Comparison of ENCODE assay signal across 32 cellular contexts in genomic region chr5:56367752-56368151, GRCh38.
"Had no signal": no experiment of that assay in that cellular context is flagged by ENCODE, and none has a peak within 500 bp of the region (broad histone marks: within the 10 kb centered on the region; RNA-seq: fewer than 3 reads in every experiment).

No MANE protein-coding gene starts in this region.

- H3K36me3 ChIP-seq: adrenal gland, esophagus muscularis mucosa, gastroesophageal sphincter, heart right ventricle had no signal

- ATAC-seq: activated CD4-positive, alpha-beta T cell treated with anti-CD3 and anti-CD28 coated beads for 36 hours; activated CD8-positive, alpha-beta memory T cell treated with anti-CD3 and anti-CD28 coated beads, Interleukin-2, amount 10 ng/mL, durations not matched to agents 7 days and 5 days; activated CD8-positive, alpha-beta T cell treated with anti-CD3 and anti-CD28 coated beads, Interleukin-2, amount 10 ng/mL, durations not matched to agents 7 days and 5 days; activated naive CD8-positive, alpha-beta T cell treated with anti-CD3 and anti-CD28 coated beads, Interleukin-2, amount 50 U/mL, for 24 hours; body of pancreas; effector memory CD8-positive, alpha-beta T cell; foreskin keratinocyte; gastroesophageal sphincter; heart right ventricle had no signal

- H3K27me3 Mint-ChIP-seq: activated CD4-positive, alpha-beta memory T cell treated with anti-CD3 and anti-CD28 coated beads for 36 hours; activated CD4-positive, alpha-beta T cell treated with anti-CD3 and anti-CD28 coated beads for 36 hours; activated CD4-positive, alpha-beta T cell treated with anti-CD3 and anti-CD28 coated beads, Interleukin-2, amount 10 ng/mL, durations not matched to agents 24 days and 14 days; activated naive CD4-positive, alpha-beta T cell treated with anti-CD3 and anti-CD28 coated beads, Interleukin-2, amount 50 U/mL, for 24 hours; activated naive CD8-positive, alpha-beta T cell treated with anti-CD3 and anti-CD28 coated beads for 36 hours; activated naive CD8-positive, alpha-beta T cell treated with anti-CD3 and anti-CD28 coated beads, Interleukin-2, amount 50 U/mL, for 24 hours had no signal

- H3K4me1 ChIP-seq: adrenal gland, body of pancreas, esophagus muscularis mucosa, foreskin keratinocyte, gastroesophageal sphincter, heart right ventricle had no signal

- H3K27ac ChIP-seq: adrenal gland, body of pancreas, esophagus muscularis mucosa, foreskin keratinocyte, gastroesophageal sphincter, heart right ventricle had no signal

- H3K9me3 Mint-ChIP-seq: activated CD4-positive, alpha-beta memory T cell treated with anti-CD3 and anti-CD28 coated beads for 36 hours; activated naive CD4-positive, alpha-beta T cell treated with anti-CD3 and anti-CD28 coated beads, Interleukin-2, amount 50 U/mL, for 24 hours had no signal

- H3K9me3 ChIP-seq: adrenal gland, body of pancreas, esophagus muscularis mucosa, gastroesophageal sphincter, heart right ventricle had no signal

- H3K4me3 Mint-ChIP-seq: activated CD4-positive, alpha-beta memory T cell treated with anti-CD3 and anti-CD28 coated beads for 36 hours; activated CD4-positive, alpha-beta T cell treated with anti-CD3 and anti-CD28 coated beads for 36 hours; activated CD4-positive, alpha-beta T cell treated with anti-CD3 and anti-CD28 coated beads, Interleukin-2, amount 10 ng/mL, durations not matched to agents 24 days and 14 days; activated CD8-positive, alpha-beta memory T cell treated with anti-CD3 and anti-CD28 coated beads, Interleukin-2, amount 10 ng/mL, durations not matched to agents 7 days and 5 days; activated CD8-positive, alpha-beta T cell treated with anti-CD3 and anti-CD28 coated beads, Interleukin-2, amount 10 ng/mL, durations not matched to agents 7 days and 5 days; activated naive CD4-positive, alpha-beta T cell treated with anti-CD3 and anti-CD28 coated beads for 36 hours; activated naive CD4-positive, alpha-beta T cell treated with anti-CD3 and anti-CD28 coated beads, Interleukin-2, amount 50 U/mL, for 24 hours; activated naive CD8-positive, alpha-beta T cell treated with anti-CD3 and anti-CD28 coated beads for 36 hours; activated naive CD8-positive, alpha-beta T cell treated with anti-CD3 and anti-CD28 coated beads, Interleukin-2, amount 50 U/mL, for 24 hours; activated T-helper 1 cell treated with anti-CD3 and anti-CD28 coated beads, Interleukin-12 subunit alpha, Interleukin-12 subunit beta, Interleukin-2, Interleukin-4 antibody, amounts not matched to agents 30 ng/mL and 10 ng/mL and 1 ng/mL, durations not matched to agents 14 hours and 24 hours and 36 hours; effector memory CD8-positive, alpha-beta T cell had no signal

- H3K27me3 ChIP-seq: adrenal gland, body of pancreas, esophagus muscularis mucosa, foreskin keratinocyte, gastroesophageal sphincter, heart right ventricle had no signal

- DNase-seq: activated CD4-positive, alpha-beta memory T cell treated with anti-CD3 and anti-CD28 coated beads for 36 hours; activated CD4-positive, alpha-beta T cell treated with anti-CD3 and anti-CD28 coated beads for 36 hours; activated CD4-positive, alpha-beta T cell treated with anti-CD3 and anti-CD28 coated beads, Interleukin-2, amount 10 ng/mL, durations not matched to agents 24 days and 14 days; activated CD4-positive, CD25-positive, alpha-beta regulatory T cell; activated CD4-positive, CD25-positive, alpha-beta regulatory T cell treated with anti-CD3 and anti-CD28 coated beads, Interleukin-2, amount 50 U/mL, for 72 hours; activated CD8-positive, alpha-beta memory T cell treated with anti-CD3 and anti-CD28 coated beads, Interleukin-2, amount 10 ng/mL, durations not matched to agents 7 days and 5 days; activated CD8-positive, alpha-beta memory T cell treated with anti-CD3 and anti-CD28 coated beads, Interleukin-2, amount 50 U/mL, for 4 hours; activated CD8-positive, alpha-beta T cell treated with anti-CD3 and anti-CD28 coated beads, Interleukin-2, amount 10 ng/mL, durations not matched to agents 7 days and 5 days; activated effector memory CD4-positive, alpha-beta T cell treated with anti-CD3 and anti-CD28 coated beads, Interleukin-2, amount 50 U/mL, for 16 hours; activated naive CD4-positive, alpha-beta T cell treated with anti-CD3 and anti-CD28 coated beads for 36 hours; activated naive CD8-positive, alpha-beta T cell treated with anti-CD3 and anti-CD28 coated beads for 36 hours; activated naive CD8-positive, alpha-beta T cell treated with anti-CD3 and anti-CD28 coated beads, Interleukin-2, amount 50 U/mL, for 24 hours; activated T-cell treated with anti-CD3 and anti-CD28 coated beads, Interleukin-2, amount 50 U/mL, for 1 hour; activated T-cell treated with anti-CD3 and anti-CD28 coated beads, Interleukin-2, amount 50 U/mL, for 48 hours; adrenal gland; amygdala; aorta; body of pancreas; caudate nucleus; cortex of kidney; dermis blood vessel endothelial cell; effector CD4-positive, alpha-beta T cell; effector memory CD8-positive, alpha-beta T cell; erythroblast; foreskin keratinocyte; heart right ventricle; T-helper 2 cell had no signal

- H3K4me3 ChIP-seq: adrenal gland, body of pancreas, esophagus muscularis mucosa, gastroesophageal sphincter, heart right ventricle had no signal

- H3K36me3 Mint-ChIP-seq: activated CD4-positive, alpha-beta memory T cell treated with anti-CD3 and anti-CD28 coated beads for 36 hours; activated CD8-positive, alpha-beta memory T cell treated with anti-CD3 and anti-CD28 coated beads, Interleukin-2, amount 10 ng/mL, durations not matched to agents 7 days and 5 days; activated naive CD4-positive, alpha-beta T cell treated with anti-CD3 and anti-CD28 coated beads, Interleukin-2, amount 50 U/mL, for 24 hours had no signal

- H3K27ac Mint-ChIP-seq: activated CD4-positive, alpha-beta memory T cell treated with anti-CD3 and anti-CD28 coated beads for 36 hours; activated CD4-positive, alpha-beta T cell treated with anti-CD3 and anti-CD28 coated beads for 36 hours; activated CD4-positive, alpha-beta T cell treated with anti-CD3 and anti-CD28 coated beads, Interleukin-2, amount 10 ng/mL, durations not matched to agents 24 days and 14 days; activated CD8-positive, alpha-beta memory T cell treated with anti-CD3 and anti-CD28 coated beads, Interleukin-2, amount 10 ng/mL, durations not matched to agents 7 days and 5 days; activated CD8-positive, alpha-beta T cell treated with anti-CD3 and anti-CD28 coated beads, Interleukin-2, amount 10 ng/mL, durations not matched to agents 7 days and 5 days; activated naive CD4-positive, alpha-beta T cell treated with anti-CD3 and anti-CD28 coated beads for 36 hours; activated naive CD4-positive, alpha-beta T cell treated with anti-CD3 and anti-CD28 coated beads, Interleukin-2, amount 50 U/mL, for 24 hours; activated naive CD8-positive, alpha-beta T cell treated with anti-CD3 and anti-CD28 coated beads, Interleukin-2, amount 50 U/mL, for 24 hours; activated T-helper 1 cell treated with anti-CD3 and anti-CD28 coated beads, Interleukin-12 subunit alpha, Interleukin-12 subunit beta, Interleukin-2, Interleukin-4 antibody, amounts not matched to agents 30 ng/mL and 10 ng/mL and 1 ng/mL, durations not matched to agents 14 hours and 24 hours and 36 hours; activated T-helper 2 cell treated with anti-CD3 and anti-CD28 coated beads, Interferon-gamma antibody, Interleukin-2, Interleukin-4, amounts not matched to agents 10 μg/mL and 5 μg/mL and 100 μg/mL, durations not matched to agents 14 hours and 24 hours and 36 hours; effector memory CD8-positive, alpha-beta T cell had no signal

- H3K4me1 Mint-ChIP-seq: activated CD4-positive, alpha-beta T cell treated with anti-CD3 and anti-CD28 coated beads for 36 hours; activated CD4-positive, alpha-beta T cell treated with anti-CD3 and anti-CD28 coated beads, Interleukin-2, amount 10 ng/mL, durations not matched to agents 24 days and 14 days; activated CD8-positive, alpha-beta memory T cell treated with anti-CD3 and anti-CD28 coated beads, Interleukin-2, amount 10 ng/mL, durations not matched to agents 7 days and 5 days; activated naive CD4-positive, alpha-beta T cell treated with anti-CD3 and anti-CD28 coated beads, Interleukin-2, amount 50 U/mL, for 24 hours; activated naive CD8-positive, alpha-beta T cell treated with anti-CD3 and anti-CD28 coated beads for 36 hours; activated naive CD8-positive, alpha-beta T cell treated with anti-CD3 and anti-CD28 coated beads, Interleukin-2, amount 50 U/mL, for 24 hours had no signal
